Comparison of ENCODE assay signal across 8 cellular contexts in genomic region chr9:22030101-22030598, GRCh38. TPM values are rescaled to one million over a fixed set of nuclear protein-coding genes. Genes with fewer than 3 reads are reported as not detected.
DNase-seq lines count a peak whose midpoint lies in the region; ATAC-seq lines count a peak whose summit lies in the region.

No MANE protein-coding gene starts in this region.

- H3K27ac Mint-ChIP-seq in activated naive CD8-positive, alpha-beta T cell treated with anti-CD3 and anti-CD28 coated beads, Interleukin-2, amount 50 U/mL, for 24 hours = no peak overlapping the region

- ATAC-seq in GM21576 (IDR thresholded peaks at IDR 0.05; ENCODE audit: unreplicated experiment) = peak; percentile 89
- no peak for ATAC-seq in activated naive CD8-positive, alpha-beta T cell treated with anti-CD3 and anti-CD28 coated beads, Interleukin-2, amount 50 U/mL, for 24 hours

- no peaks in the 10 kb centered on the region for H3K27me3 Mint-ChIP-seq in activated naive CD8-positive, alpha-beta T cell treated with anti-CD3 and anti-CD28 coated beads, Interleukin-2, amount 50 U/mL, for 24 hours

- no peaks in the 10 kb centered on the region for H3K9me3 Mint-ChIP-seq in activated naive CD8-positive, alpha-beta T cell treated with anti-CD3 and anti-CD28 coated beads, Interleukin-2, amount 50 U/mL, for 24 hours

- no peaks in the 10 kb centered on the region for H3K36me3 Mint-ChIP-seq in activated naive CD8-positive, alpha-beta T cell treated with anti-CD3 and anti-CD28 coated beads, Interleukin-2, amount 50 U/mL, for 24 hours (ENCODE audit: low read depth)

- DNase-seq in AML-193 (lab: John Stamatoyannopoulos, UW) = peak; percentile 99 to 100
- peak; percentile 82 for DNase-seq in LHCN-M2 (ENCODE audit: low read depth)
- DNase-seq in fibroblast of peridontal ligament (ENCODE audit: extremely low read depth) = peak; percentile 84
- no peak for DNase-seq in activated naive CD8-positive, alpha-beta T cell treated with anti-CD3 and anti-CD28 coated beads, Interleukin-2, amount 50 U/mL, for 24 hours
- no peak for DNase-seq in NK-92 (lab: John Stamatoyannopoulos, UW; ENCODE audit: unreplicated experiment)
- no peak for DNase-seq in globus pallidus (ENCODE audit: low spot score)
- DNase-seq in stimulated activated CD8-positive, alpha-beta memory T cell treated with anti-CD3 and anti-CD28 coated beads, Interleukin-4, amount 100 ng/mL, for 48 hours = no peak

- H3K4me1 Mint-ChIP-seq in activated naive CD8-positive, alpha-beta T cell treated with anti-CD3 and anti-CD28 coated beads, Interleukin-2, amount 50 U/mL, for 24 hours = peaks cover 2% of the 10 kb centered on the region

- no peak overlapping the region for H3K4me3 Mint-ChIP-seq in activated naive CD8-positive, alpha-beta T cell treated with anti-CD3 and anti-CD28 coated beads, Interleukin-2, amount 50 U/mL, for 24 hours

RNA-seq across cellular contexts. Expression of gene CDKN2B, which starts 21.0 kb away (rescaled TPM):
- total RNA-seq in LHCN-M2 (2014; rRNA removed) = 8.8 and 14.2 TPM in 2 replicates
- polyA plus RNA-seq in LHCN-M2 (2012) = 7.7 TPM

RNA-seq across cellular contexts. Expression of gene CDKN2B-AS1, which starts 35.6 kb away (rescaled TPM):
- total RNA-seq in LHCN-M2 (2014; rRNA removed) = 2.9 and 6.2 TPM in 2 replicates
- polyA plus RNA-seq in LHCN-M2 (2012) = 1.1 TPM

RNA-seq across cellular contexts. Expression of gene CDKN2A, which starts 36.0 kb away (rescaled TPM):
- total RNA-seq in LHCN-M2 (2014; rRNA removed) = 310 and 321 TPM in 2 replicates
- polyA plus RNA-seq in LHCN-M2 (2012) = 269 TPM

Comparison
In these comparisons a context has a peak if more than half of its experiments do, and no peak if none do; other contexts are left out.
1. DNase-seq: peak in AML-193 (2 of 2), LHCN-M2 (single experiment) and fibroblast of peridontal ligament (single experiment); none in activated naive CD8-positive, alpha-beta T cell treated with anti-CD3 and anti-CD28 coated beads, Interleukin-2, amount 50 U/mL, for 24 hours (single experiment), NK-92 (single experiment), globus pallidus (single experiment) and stimulated activated CD8-positive, alpha-beta memory T cell treated with anti-CD3 and anti-CD28 coated beads, Interleukin-4, amount 100 ng/mL, for 48 hours (single experiment).